In genomic region chr11:3050386-3051325, GRCh38 we compare ENCODE assay signal across 1 cellular context.
TF ChIP-seq lines count a peak whose summit lies in the region.

No MANE protein-coding gene starts in this region.

TF ChIP-seq in HCT116, 20 proteins besides CTCF, POLR2A, EP300 and RAD21 (continued from another document):
- TF ChIP-seq REST (IDR thresholded peaks at IDR 0.05; ENCODE audit: low read depth) = no peak
- TF ChIP-seq SRF (IDR thresholded peaks at IDR 0.05; ENCODE audit: low read depth) = no peak
- no peak for TF ChIP-seq ZFX (IDR thresholded peaks at IDR 0.05)
- TF ChIP-seq CBX3 (IDR thresholded peaks at IDR 0.05; ENCODE audit: low read depth) = no peak
- TF ChIP-seq SIN3A (IDR thresholded peaks at IDR 0.05; ENCODE audit: low read depth) = no peak
- TF ChIP-seq ZNF274 (IDR thresholded peaks at IDR 0.05; ENCODE audit: low read depth, low read length) = no peak
- no peak for TF ChIP-seq EZH2 (IDR thresholded peaks at IDR 0.05)
- TF ChIP-seq ZBTB33 (IDR thresholded peaks at IDR 0.05; ENCODE audit: extremely low read depth, insufficient replicate concordance, low read length) = no peak
